ENCODE assay signal across 1 cellular context in the genomic region with DNA sequence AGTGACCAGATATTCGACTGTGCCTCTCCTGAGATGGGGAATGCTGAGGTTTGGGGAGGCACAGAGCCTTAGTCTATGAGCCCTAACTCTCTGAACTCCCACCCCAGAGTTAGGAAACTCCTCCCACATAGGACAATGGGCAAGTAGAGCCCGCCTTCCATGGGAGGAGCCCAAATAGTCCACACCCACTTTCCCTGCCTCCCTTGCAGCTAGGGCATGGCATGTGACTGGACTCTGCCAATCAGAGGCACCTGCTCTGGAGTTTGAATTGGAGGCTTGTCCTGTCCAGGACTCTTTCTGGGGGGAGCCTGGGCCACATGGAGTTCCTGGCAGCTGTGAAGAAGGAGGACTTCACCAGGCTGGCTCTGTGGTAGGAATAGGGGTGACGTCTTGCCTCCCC.
TF ChIP-seq lines count a peak whose summit lies in the region.

No MANE protein-coding gene starts in this region.

TF ChIP-seq in HEK293, 187 proteins besides CTCF, POLR2A, EP300 and RAD21 (continued from another document):
- TF ChIP-seq, protein P1, sequence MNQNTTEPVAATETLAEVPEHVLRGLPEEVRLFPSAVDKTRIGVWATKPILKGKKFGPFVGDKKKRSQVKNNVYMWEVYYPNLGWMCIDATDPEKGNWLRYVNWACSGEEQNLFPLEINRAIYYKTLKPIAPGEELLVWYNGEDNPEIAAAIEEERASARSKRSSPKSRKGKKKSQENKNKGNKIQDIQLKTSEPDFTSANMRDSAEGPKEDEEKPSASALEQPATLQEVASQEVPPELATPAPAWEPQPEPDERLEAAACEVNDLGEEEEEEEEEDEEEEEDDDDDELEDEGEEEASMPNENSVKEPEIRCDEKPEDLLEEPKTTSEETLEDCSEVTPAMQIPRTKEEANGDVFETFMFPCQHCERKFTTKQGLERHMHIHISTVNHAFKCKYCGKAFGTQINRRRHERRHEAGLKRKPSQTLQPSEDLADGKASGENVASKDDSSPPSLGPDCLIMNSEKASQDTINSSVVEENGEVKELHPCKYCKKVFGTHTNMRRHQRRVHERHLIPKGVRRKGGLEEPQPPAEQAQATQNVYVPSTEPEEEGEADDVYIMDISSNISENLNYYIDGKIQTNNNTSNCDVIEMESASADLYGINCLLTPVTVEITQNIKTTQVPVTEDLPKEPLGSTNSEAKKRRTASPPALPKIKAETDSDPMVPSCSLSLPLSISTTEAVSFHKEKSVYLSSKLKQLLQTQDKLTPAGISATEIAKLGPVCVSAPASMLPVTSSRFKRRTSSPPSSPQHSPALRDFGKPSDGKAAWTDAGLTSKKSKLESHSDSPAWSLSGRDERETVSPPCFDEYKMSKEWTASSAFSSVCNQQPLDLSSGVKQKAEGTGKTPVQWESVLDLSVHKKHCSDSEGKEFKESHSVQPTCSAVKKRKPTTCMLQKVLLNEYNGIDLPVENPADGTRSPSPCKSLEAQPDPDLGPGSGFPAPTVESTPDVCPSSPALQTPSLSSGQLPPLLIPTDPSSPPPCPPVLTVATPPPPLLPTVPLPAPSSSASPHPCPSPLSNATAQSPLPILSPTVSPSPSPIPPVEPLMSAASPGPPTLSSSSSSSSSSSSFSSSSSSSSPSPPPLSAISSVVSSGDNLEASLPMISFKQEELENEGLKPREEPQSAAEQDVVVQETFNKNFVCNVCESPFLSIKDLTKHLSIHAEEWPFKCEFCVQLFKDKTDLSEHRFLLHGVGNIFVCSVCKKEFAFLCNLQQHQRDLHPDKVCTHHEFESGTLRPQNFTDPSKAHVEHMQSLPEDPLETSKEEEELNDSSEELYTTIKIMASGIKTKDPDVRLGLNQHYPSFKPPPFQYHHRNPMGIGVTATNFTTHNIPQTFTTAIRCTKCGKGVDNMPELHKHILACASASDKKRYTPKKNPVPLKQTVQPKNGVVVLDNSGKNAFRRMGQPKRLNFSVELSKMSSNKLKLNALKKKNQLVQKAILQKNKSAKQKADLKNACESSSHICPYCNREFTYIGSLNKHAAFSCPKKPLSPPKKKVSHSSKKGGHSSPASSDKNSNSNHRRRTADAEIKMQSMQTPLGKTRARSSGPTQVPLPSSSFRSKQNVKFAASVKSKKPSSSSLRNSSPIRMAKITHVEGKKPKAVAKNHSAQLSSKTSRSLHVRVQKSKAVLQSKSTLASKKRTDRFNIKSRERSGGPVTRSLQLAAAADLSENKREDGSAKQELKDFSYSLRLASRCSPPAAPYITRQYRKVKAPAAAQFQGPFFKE (tag by site-specific recombination; IDR thresholded peaks at IDR 0.05; ENCODE audit: borderline replicate concordance): no peak
- TF ChIP-seq ZNF624 (tag by site-specific recombination; IDR thresholded peaks at IDR 0.05) (no peak), SETDB1 (IDR thresholded peaks at IDR 0.05; ENCODE audit: insufficient read length, low read length) (peak; percentile 14), ZNF776 (tag by site-specific recombination; IDR thresholded peaks at IDR 0.05; ENCODE audit: borderline replicate concordance) (no peak), ZNF48 (tag by site-specific recombination; IDR thresholded peaks at IDR 0.05) (no peak), ZNF350 (tag by site-specific recombination; IDR thresholded peaks at IDR 0.05) (no peak), ZFHX2 (tag by site-specific recombination; conservative IDR thresholded peaks at IDR 0.05) (no peak), HOXA7 (CRISPR knock-in tag; IDR thresholded peaks at IDR 0.05; ENCODE audit: borderline replicate concordance) (no peak), ZNF10 (tag by site-specific recombination; IDR thresholded peaks at IDR 0.05) (no peak), KLF8 (tag by site-specific recombination; IDR thresholded peaks at IDR 0.05) (no peak)
- TF ChIP-seq, protein P2, sequence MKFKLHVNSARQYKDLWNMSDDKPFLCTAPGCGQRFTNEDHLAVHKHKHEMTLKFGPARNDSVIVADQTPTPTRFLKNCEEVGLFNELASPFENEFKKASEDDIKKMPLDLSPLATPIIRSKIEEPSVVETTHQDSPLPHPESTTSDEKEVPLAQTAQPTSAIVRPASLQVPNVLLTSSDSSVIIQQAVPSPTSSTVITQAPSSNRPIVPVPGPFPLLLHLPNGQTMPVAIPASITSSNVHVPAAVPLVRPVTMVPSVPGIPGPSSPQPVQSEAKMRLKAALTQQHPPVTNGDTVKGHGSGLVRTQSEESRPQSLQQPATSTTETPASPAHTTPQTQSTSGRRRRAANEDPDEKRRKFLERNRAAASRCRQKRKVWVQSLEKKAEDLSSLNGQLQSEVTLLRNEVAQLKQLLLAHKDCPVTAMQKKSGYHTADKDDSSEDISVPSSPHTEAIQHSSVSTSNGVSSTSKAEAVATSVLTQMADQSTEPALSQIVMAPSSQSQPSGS (tag by site-specific recombination; IDR thresholded peaks at IDR 0.05; ENCODE audit: low read depth): no peak
